Comparison of ENCODE assay signal across 16 cellular contexts in genomic region chr16:58563235-58563634, GRCh38. TPM values are rescaled to one million over a fixed set of nuclear protein-coding genes. Genes with fewer than 3 reads are reported as not detected.
DNase-seq lines count a peak whose midpoint lies in the region; TF ChIP-seq lines count a peak whose summit lies in the region.
"Had no signal": no experiment of that assay in that cellular context is flagged by ENCODE, and none has a peak within 500 bp of the region (broad histone marks: within the 10 kb centered on the region; RNA-seq: fewer than 3 reads in every experiment).

No MANE protein-coding gene starts in this region.

- H3K27ac ChIP-seq in Karpas-422 (ENCODE audit: low read length): no peak overlapping the region
- H3K27ac ChIP-seq: KMS-11 had no signal

- no peak overlapping the region for H2AFZ ChIP-seq in Karpas-422 (ENCODE audit: low read length)

- H3K9ac ChIP-seq in Karpas-422 (ENCODE audit: low read length): no peak overlapping the region
- H3K9ac ChIP-seq: KMS-11 had no signal

- no peak for TF ChIP-seq CTCF in cardiac fibroblast (IDR thresholded peaks at IDR 0.05; ENCODE audit: low read depth, low read length)

- peaks cover 81% of the 10 kb centered on the region for H3K79me2 ChIP-seq in Karpas-422 (ENCODE audit: low read length)

- H3K4me1 ChIP-seq in Karpas-422 (ENCODE audit: low read length): no peaks in the 10 kb centered on the region

- no peak overlapping the region for H3K4me3 ChIP-seq in cardiac fibroblast (replicated peaks in 1 of 2; ENCODE audit: low read depth in 2 of 2, low read length in 2 of 2)
- H3K4me3 ChIP-seq in Karpas-422 (ENCODE audit: low read length): no peak overlapping the region

- no peak overlapping the region for H3K4me2 ChIP-seq in Karpas-422 (ENCODE audit: low read depth, low read length, poor library complexity, severe bottlenecking)
- H3K4me2 ChIP-seq: KMS-11 had no signal

- peaks cover 11% of the 10 kb centered on the region for H4K20me1 ChIP-seq in Karpas-422 (ENCODE audit: insufficient read depth, low read depth, low read length)

- H3K9me2 ChIP-seq in Karpas-422 (replicated peaks; ENCODE audit: insufficient read depth, low read length): no peaks in the 10 kb centered on the region

- H3K9me3 ChIP-seq in Karpas-422 (ENCODE audit: low read length): no peaks in the 10 kb centered on the region

- DNase-seq in EH (ENCODE audit: low read depth) (peak; percentile 68), NCI-H226 (peak; percentile 68), cardiac fibroblast (ENCODE audit: low read depth in 2 of 2) (peak; percentile 56 to 80), kidney tubule cell (ENCODE audit: low spot score) (peak; percentile 42), NAMALWA (ENCODE audit: low spot score) (no peak), Karpas-422 (no peak), COLO668 (lab: John Stamatoyannopoulos, UW; ENCODE audit: unreplicated experiment) (no peak)
- no peak for DNase-seq in activated CD4-positive, CD25-positive, alpha-beta regulatory T cell (lab: John Stamatoyannopoulos, UW)
- DNase-seq: activated naive CD4-positive, alpha-beta T cell treated with anti-CD3 and anti-CD28 coated beads, Interleukin-2, amount 50 U/mL, for 16 hours; CD8-positive, alpha-beta memory T cell; head of caudate nucleus; left ventricle myocardium superior; NCI-H2171 treated with DMSO at 0.1 percent for 48 hours; small intestine; T1000 had no signal

- no peaks in the 10 kb centered on the region for H3K27me3 ChIP-seq in Karpas-422 (ENCODE audit: low read length)

- peaks cover 72% of the 10 kb centered on the region for H3K36me3 ChIP-seq in Karpas-422 (ENCODE audit: insufficient read depth, low read length)

RNA-seq across cellular contexts. Expression of gene SETD6, which starts 47.9 kb away (rescaled TPM):
- total RNA-seq in Karpas-422 (2014; rRNA removed; shearing (Covaris generic); ENCODE audit: low replicate concordance): 2.9 and 5.6 TPM in 2 replicates

Comparison
In these comparisons a context has a peak if more than half of its experiments do, and no peak if none do; other contexts are left out.
1. DNase-seq: peak in EH (single experiment), NCI-H226 (single experiment), cardiac fibroblast (2 of 2) and kidney tubule cell (single experiment); none in NAMALWA (single experiment), Karpas-422 (single experiment), activated CD4-positive, CD25-positive, alpha-beta regulatory T cell (0 of 4) and COLO668 (single experiment).